In the genomic region with DNA sequence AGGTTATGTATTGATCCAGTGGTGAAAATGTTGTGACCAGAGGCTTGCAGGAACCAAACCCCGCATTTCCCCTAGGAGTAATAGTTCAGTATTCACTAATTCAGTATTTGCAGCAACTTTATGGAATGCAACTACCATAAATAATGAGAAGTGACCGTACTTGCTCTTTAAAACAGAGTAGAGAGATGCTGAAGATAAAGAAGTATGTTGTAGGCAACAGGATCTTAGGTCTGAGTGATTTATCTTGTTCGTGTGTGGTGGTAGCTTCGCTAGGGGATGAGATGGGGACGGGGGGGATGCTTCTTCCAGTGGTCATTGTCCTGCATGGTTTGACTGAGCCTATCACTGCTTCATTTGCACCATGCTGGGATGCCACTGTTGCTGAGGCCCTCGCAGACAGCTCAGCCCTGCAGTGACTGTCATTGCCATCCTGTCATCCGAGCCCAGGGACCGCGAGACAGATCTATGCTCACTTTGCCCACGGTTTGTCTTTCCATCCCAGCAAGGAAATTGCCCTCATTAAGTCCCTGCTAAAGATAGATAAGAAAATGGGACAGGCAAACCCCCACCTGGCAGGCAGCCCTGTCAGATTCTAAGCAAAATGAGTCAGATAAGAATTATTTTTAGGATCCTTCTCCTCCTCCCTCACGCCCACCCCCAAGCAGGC, we compare ENCODE assay signal across 1 cellular context.
TF ChIP-seq lines count a peak whose summit lies in the region.

No MANE protein-coding gene starts in this region.

TF ChIP-seq in HCT116, 20 proteins besides CTCF, POLR2A, EP300 and RAD21 (continued from another document):
- TF ChIP-seq REST (IDR thresholded peaks at IDR 0.05; ENCODE audit: low read depth) (no peak), EZH2phosphoT487 (IDR thresholded peaks at IDR 0.05; ENCODE audit: borderline replicate concordance) (no peak), CBX3 (IDR thresholded peaks at IDR 0.05; ENCODE audit: low read depth) (no peak), JUND (IDR thresholded peaks at IDR 0.05) (no peak), ELF1 (IDR thresholded peaks at IDR 0.05; ENCODE audit: borderline replicate concordance, low read depth) (no peak), CEBPB (IDR thresholded peaks at IDR 0.05; ENCODE audit: low read depth) (no peak), EZH2 (IDR thresholded peaks at IDR 0.05) (no peak), FOSL1 (IDR thresholded peaks at IDR 0.05; ENCODE audit: low read depth) (no peak), ZFX (IDR thresholded peaks at IDR 0.05) (no peak), POLR2AphosphoS5 (IDR thresholded peaks at IDR 0.05; ENCODE audit: low read depth, low read length) (no peak), TCF7L2 (IDR thresholded peaks at IDR 0.05; ENCODE audit: borderline replicate concordance, extremely low read depth, insufficient read depth, insufficient read length) (no peak), ZBTB33 (IDR thresholded peaks at IDR 0.05; ENCODE audit: extremely low read depth, insufficient replicate concordance, low read length) (no peak), ZNF274 (IDR thresholded peaks at IDR 0.05; ENCODE audit: low read depth, low read length) (no peak), SRF (IDR thresholded peaks at IDR 0.05; ENCODE audit: low read depth) (no peak)
- TF ChIP-seq, protein P1, sequence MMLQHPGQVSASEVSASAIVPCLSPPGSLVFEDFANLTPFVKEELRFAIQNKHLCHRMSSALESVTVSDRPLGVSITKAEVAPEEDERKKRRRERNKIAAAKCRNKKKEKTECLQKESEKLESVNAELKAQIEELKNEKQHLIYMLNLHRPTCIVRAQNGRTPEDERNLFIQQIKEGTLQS (IDR thresholded peaks at IDR 0.05) = no peak
